Comparison of ENCODE assay signal across 13 cellular contexts in the genomic region with DNA sequence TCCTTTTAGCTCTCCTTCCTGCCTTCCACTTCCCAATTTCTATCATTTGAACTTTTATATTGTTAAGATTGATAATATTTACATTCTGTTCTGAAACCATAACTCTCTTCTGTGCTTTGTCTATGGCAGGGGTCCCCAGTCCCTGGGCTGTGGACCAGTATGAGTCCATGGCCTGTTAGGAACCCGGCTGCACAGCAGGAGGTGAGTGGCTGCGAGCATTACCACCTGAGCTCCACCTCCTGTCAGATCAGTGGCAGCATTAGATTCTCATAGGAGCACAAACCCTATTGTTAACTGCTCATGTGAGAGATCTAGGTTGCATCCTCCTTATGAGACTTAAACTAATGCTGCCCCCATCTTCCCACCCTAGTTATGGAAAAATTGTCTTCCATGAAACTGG. TPM values are rescaled to one million over a fixed set of nuclear protein-coding genes. Genes with fewer than 3 reads are reported as not detected.
DNase-seq lines count a peak whose midpoint lies in the region; TF ChIP-seq lines count a peak whose summit lies in the region.
"Had no signal": no experiment of that assay in that cellular context is flagged by ENCODE, and none has a peak within 500 bp of the region (broad histone marks: within the 10 kb centered on the region; RNA-seq: fewer than 3 reads in every experiment).

No MANE protein-coding gene starts in this region.

- H2AFZ ChIP-seq in osteoblast (ENCODE audit: low read length), result no peak overlapping the region

- H3K4me2 ChIP-seq in osteoblast (ENCODE audit: insufficient read depth, low read length), result no peak overlapping the region

- H3K4me1 ChIP-seq in esophagus muscularis mucosa (no peaks in the 10 kb centered on the region), osteoblast (ENCODE audit: insufficient read depth, low read length) (no peaks in the 10 kb centered on the region)
- H3K4me1 ChIP-seq: Caco-2 had no signal

- no peaks in the 10 kb centered on the region for H3K36me3 ChIP-seq in esophagus muscularis mucosa
- H3K36me3 ChIP-seq in osteoblast (ENCODE audit: insufficient read depth, low read length), result no peaks in the 10 kb centered on the region

- H3K9me3 ChIP-seq in esophagus muscularis mucosa, result peaks cover 0 to 24% (median 13%) of the 10 kb centered on the region in 4 donors
- H3K9me3 ChIP-seq in osteoblast (ENCODE audit: low read depth, low read length), result no peaks in the 10 kb centered on the region

- no peak for TF ChIP-seq CTCF in esophagus muscularis mucosa (IDR thresholded peaks at IDR 0.05)
- no peak for TF ChIP-seq CTCF in osteoblast (IDR thresholded peaks at IDR 0.05; ENCODE audit: extremely low read depth, low read depth, low read length)

- DNase-seq in NCI-H146 (lab: John Stamatoyannopoulos, UW), result peak; percentile 36
- DNase-seq in NCI-H146 treated with DMSO at 0.1 percent for 48 hours (lab: John Stamatoyannopoulos, UW; ENCODE audit: unreplicated experiment), result no peak
- peak; percentile 55 for DNase-seq in OCI-M1 (lab: John Stamatoyannopoulos, UW)
- peak; percentile 26 for DNase-seq in esophagus muscularis mucosa (ENCODE audit: extremely low spot score)
- DNase-seq in ecto neural progenitor cell (ENCODE audit: low spot score), result no peak
- DNase-seq in DMS153 (lab: John Stamatoyannopoulos, UW), result no peak
- no peak for DNase-seq in osteoblast (ENCODE audit: insufficient read length, low spot score, missing footprints)
- DNase-seq: Caco-2; CD8-positive, alpha-beta T cell; DMS53; GF-D8 had no signal

- WGBS in esophagus muscularis mucosa, result 22% methylated on average over 2 of the region's 2 CpGs

- H3K79me2 ChIP-seq in osteoblast (ENCODE audit: insufficient read depth, low read length), result no peaks in the 10 kb centered on the region

- H3K27me3 ChIP-seq in esophagus muscularis mucosa, result no peaks in the 10 kb centered on the region
- peaks cover 10% of the 10 kb centered on the region for H3K27me3 ChIP-seq in osteoblast (ENCODE audit: insufficient read depth, low read length)

- intact Hi-C loops in esophagus muscularis mucosa (cut with DNase I), result no loop called here

- no peak for TF ChIP-seq EP300 in esophagus muscularis mucosa (IDR thresholded peaks at IDR 0.05)

- no peak overlapping the region for H3K4me3 ChIP-seq in esophagus muscularis mucosa
- H3K4me3 ChIP-seq in osteoblast (ENCODE audit: insufficient read depth, low read length), result no peak overlapping the region

- no peaks in the 10 kb centered on the region for H4K20me1 ChIP-seq in osteoblast (ENCODE audit: insufficient read depth, low read length)

- no peak for TF ChIP-seq POLR2A in esophagus muscularis mucosa (IDR thresholded peaks at IDR 0.05; ENCODE audit: low read depth)

- H3K27ac ChIP-seq in esophagus muscularis mucosa (replicated peaks in 1 of 4) (no peak overlapping the region), osteoblast (ENCODE audit: low read depth, low read length) (no peak overlapping the region)
- H3K27ac ChIP-seq: 22Rv1 had no signal

RNA-seq across cellular contexts. Expression of a gene that starts 48.4 kb away (rescaled TPM):
- total RNA-seq in esophagus muscularis mucosa (under 1 TPM in 1 of 4 donors, not detected in 3; 0.42 TPM), osteoblast (not detected in 2 replicates)
- total RNA-seq: A673; Caco-2; CD8-positive, alpha-beta T cell had no signal

Comparison
In these comparisons a context has a peak if more than half of its experiments do, and no peak if none do; other contexts are left out.
1. DNase-seq: peak in NCI-H146 (single experiment), OCI-M1 (single experiment) and esophagus muscularis mucosa (single experiment); none in NCI-H146 treated with DMSO at 0.1 percent for 48 hours (single experiment), ecto neural progenitor cell (single experiment), DMS153 (single experiment) and osteoblast (single experiment).